31 cellular contexts compared by ENCODE assay signal in genomic region chr11:76723142-76723541, GRCh38. TPM values are rescaled to one million over a fixed set of nuclear protein-coding genes. Genes with fewer than 3 reads are reported as not detected.
"Had no signal": no experiment of that assay in that cellular context is flagged by ENCODE, and none has a peak within 500 bp of the region (broad histone marks: within the 10 kb centered on the region; RNA-seq: fewer than 3 reads in every experiment).

No MANE protein-coding gene starts in this region.

- H3K27ac Mint-ChIP-seq: activated CD4-positive, alpha-beta memory T cell treated with anti-CD3 and anti-CD28 coated beads, Interleukin-2, amount 10 ng/mL, durations not matched to agents 7 days and 5 days; activated CD4-positive, alpha-beta T cell treated with anti-CD3 and anti-CD28 coated beads, Interleukin-2, amount 10 ng/mL, durations not matched to agents 7 days and 5 days; activated naive CD4-positive, alpha-beta T cell treated with anti-CD3 and anti-CD28 coated beads, Interleukin-2, amount 10 ng/mL, durations not matched to agents 7 days and 5 days; activated naive CD8-positive, alpha-beta T cell treated with anti-CD3 and anti-CD28 coated beads, Interleukin-2, amount 10 ng/mL, durations not matched to agents 7 days and 5 days; activated T-cell treated with anti-CD3 and anti-CD28 coated beads, Interleukin-2, amount 50 U/mL, for 24 hours; nephron; progenitor cell of endocrine pancreas; stimulated activated memory B cell treated with anti-CD40 and anti-IgM and Interleukin-4, amounts not matched to agents 10 μg/mL and 1 μg/mL and 100 μg/mL, for 72 hours; WTC11 had no signal

- H3K4me3 Mint-ChIP-seq: activated CD4-positive, alpha-beta memory T cell treated with anti-CD3 and anti-CD28 coated beads, Interleukin-2, amount 10 ng/mL, durations not matched to agents 7 days and 5 days; activated CD4-positive, alpha-beta T cell treated with anti-CD3 and anti-CD28 coated beads, Interleukin-2, amount 10 ng/mL, durations not matched to agents 7 days and 5 days; activated naive CD4-positive, alpha-beta T cell treated with anti-CD3 and anti-CD28 coated beads, Interleukin-2, amount 10 ng/mL, durations not matched to agents 7 days and 5 days; activated naive CD8-positive, alpha-beta T cell treated with anti-CD3 and anti-CD28 coated beads, Interleukin-2, amount 10 ng/mL, durations not matched to agents 7 days and 5 days; activated T-cell treated with anti-CD3 and anti-CD28 coated beads, Interleukin-2, amount 50 U/mL, for 24 hours; nephron; stimulated activated memory B cell treated with anti-CD40 and anti-IgM and Interleukin-4, amounts not matched to agents 10 μg/mL and 1 μg/mL and 100 μg/mL, for 72 hours had no signal

- H3K9me3 ChIP-seq: esophagus squamous epithelium, gastrocnemius medialis, stomach, thyroid gland, upper lobe of left lung, vagina had no signal

- H3K27me3 ChIP-seq: thyroid gland, vagina had no signal

- H3K36me3 ChIP-seq: esophagus squamous epithelium, gastrocnemius medialis, stomach, thyroid gland, upper lobe of left lung, vagina had no signal

- H3K9me3 Mint-ChIP-seq: activated CD4-positive, alpha-beta memory T cell treated with anti-CD3 and anti-CD28 coated beads, Interleukin-2, amount 10 ng/mL, durations not matched to agents 7 days and 5 days; activated CD4-positive, alpha-beta T cell treated with anti-CD3 and anti-CD28 coated beads, Interleukin-2, amount 10 ng/mL, durations not matched to agents 7 days and 5 days; activated naive CD4-positive, alpha-beta T cell treated with anti-CD3 and anti-CD28 coated beads, Interleukin-2, amount 10 ng/mL, durations not matched to agents 7 days and 5 days; activated naive CD8-positive, alpha-beta T cell treated with anti-CD3 and anti-CD28 coated beads, Interleukin-2, amount 10 ng/mL, durations not matched to agents 7 days and 5 days; activated T-cell treated with anti-CD3 and anti-CD28 coated beads, Interleukin-2, amount 50 U/mL, for 24 hours; nephron; stimulated activated memory B cell treated with anti-CD40 and anti-IgM and Interleukin-4, amounts not matched to agents 10 μg/mL and 1 μg/mL and 100 μg/mL, for 72 hours; WTC11 had no signal

- DNase-seq: activated CD4-positive, alpha-beta memory T cell treated with anti-CD3 and anti-CD28 coated beads, Interleukin-2, amount 10 ng/mL, durations not matched to agents 7 days and 5 days; activated CD4-positive, alpha-beta T cell treated with anti-CD3 and anti-CD28 coated beads for 1 hour; activated CD4-positive, alpha-beta T cell treated with anti-CD3 and anti-CD28 coated beads, Interleukin-2, amount 10 ng/mL, durations not matched to agents 7 days and 5 days; activated CD8-positive, alpha-beta memory T cell treated with anti-CD3 and anti-CD28 coated beads, Interleukin-2, amount 50 U/mL, for 48 hours; activated gamma-delta T cell; activated naive CD4-positive, alpha-beta T cell treated with anti-CD3 and anti-CD28 coated beads, Interleukin-2, amount 10 ng/mL, durations not matched to agents 7 days and 5 days; activated naive CD8-positive, alpha-beta T cell treated with anti-CD3 and anti-CD28 coated beads, Interleukin-2, amount 10 ng/mL, durations not matched to agents 7 days and 5 days; activated T-cell treated with anti-CD3 and anti-CD28 coated beads, Interleukin-2, amount 50 U/mL, for 24 hours; amniotic stem cell; central memory CD4-positive, alpha-beta T cell; dermis blood vessel endothelial cell; effector CD4-positive, alpha-beta T cell; esophagus squamous epithelium; gastrocnemius medialis; glutamatergic neuron; left cardiac atrium; left ventricle myocardium superior; stimulated activated CD4-positive, alpha-beta T cell treated with anti-CD3 and anti-CD28 coated beads, Interleukin-1b, Interleukin-23, amount 100 ng/mL, for 48 hours; stimulated activated CD4-positive, alpha-beta T cell treated with anti-CD3 and anti-CD28 coated beads, Interleukin-4, amount 100 ng/mL, for 4 hours; stimulated activated CD8-positive, alpha-beta memory T cell treated with anti-CD3 and anti-CD28 coated beads, Interleukin-4, amount 100 ng/mL, for 48 hours; stomach; thyroid gland; upper lobe of left lung had no signal

- H3K36me3 Mint-ChIP-seq: activated naive CD4-positive, alpha-beta T cell treated with anti-CD3 and anti-CD28 coated beads, Interleukin-2, amount 10 ng/mL, durations not matched to agents 7 days and 5 days; activated naive CD8-positive, alpha-beta T cell treated with anti-CD3 and anti-CD28 coated beads, Interleukin-2, amount 10 ng/mL, durations not matched to agents 7 days and 5 days; stimulated activated memory B cell treated with anti-CD40 and anti-IgM and Interleukin-4, amounts not matched to agents 10 μg/mL and 1 μg/mL and 100 μg/mL, for 72 hours; WTC11 had no signal

- H3K27ac ChIP-seq: epithelial cell of prostate, esophagus squamous epithelium, gastrocnemius medialis, stomach, thyroid gland, upper lobe of left lung, vagina had no signal

- H3K4me3 ChIP-seq: esophagus squamous epithelium, gastrocnemius medialis, smooth muscle cell, stomach, thyroid gland, upper lobe of left lung, vagina had no signal

- ATAC-seq: gastrocnemius medialis; stimulated activated memory B cell treated with anti-CD40 and anti-IgM and Interleukin-4, amounts not matched to agents 10 μg/mL and 1 μg/mL and 100 μg/mL, for 72 hours had no signal

RNA-seq across cellular contexts. Expression of gene LRRC32, which starts 52.6 kb away (rescaled TPM):
- polyA plus RNA-seq: keratinocyte had no signal
